In genomic region chr19:37095859-37096258, GRCh38 we compare ENCODE assay signal across 18 cellular contexts. TPM values are rescaled to one million over a fixed set of nuclear protein-coding genes. Genes with fewer than 3 reads are reported as not detected.
DNase-seq lines count a peak whose midpoint lies in the region; FAIRE-seq and TF ChIP-seq lines count a peak whose summit lies in the region.
"Had no signal": no experiment of that assay in that cellular context is flagged by ENCODE, and none has a peak within 500 bp of the region (broad histone marks: within the 10 kb centered on the region; RNA-seq: fewer than 3 reads in every experiment).

No MANE protein-coding gene starts in this region.

- POLR2A ChIA-PET in HEK293 (lab: Yijun Ruan, JAX), result no interaction called here

- WGBS in mesenchymal stem cell, result no CpG with 5 or more reads among the region's 1 CpG

- H3K79me1 ChIP-seq in mesenchymal stem cell (replicated peaks; ENCODE audit: low read length, poor library complexity, severe bottlenecking), result no peaks in the 10 kb centered on the region

- FAIRE-seq in astrocyte (lab: Jason Lieb, UNC), result no peak
- FAIRE-seq: GM12892, HTR-8/SVneo had no signal

- TF ChIP-seq CTCF in HEK293 (tag by site-specific recombination; IDR thresholded peaks at IDR 0.05) (no peak), astrocyte (IDR thresholded peaks at IDR 0.05; ENCODE audit: insufficient read depth, low read depth, low read length) (no peak), vagina (IDR thresholded peaks at IDR 0.05) (no peak)

- no peaks in the 10 kb centered on the region for H3K4me1 ChIP-seq in HEK293 (ENCODE audit: control insufficient read depth, insufficient read depth, low read length)
- H3K4me1 ChIP-seq in astrocyte (ENCODE audit: insufficient read depth, low read length), result no peaks in the 10 kb centered on the region
- no peaks in the 10 kb centered on the region for H3K4me1 ChIP-seq in mesenchymal stem cell (ENCODE audit: control insufficient read depth, insufficient read depth, low read depth, low read length)
- H3K4me1 ChIP-seq in vagina, result no peaks in the 10 kb centered on the region

- H2AK5ac ChIP-seq in mesenchymal stem cell (ENCODE audit: low read length, severe bottlenecking), result no peak overlapping the region

- no peak overlapping the region for H2BK5ac ChIP-seq in mesenchymal stem cell (ENCODE audit: low read depth, low read length, poor library complexity, severe bottlenecking)

- no peak overlapping the region for H3K27ac ChIP-seq in HEK293 (ENCODE audit: extremely low read depth, low read depth, low read length)
- H3K27ac ChIP-seq in astrocyte (ENCODE audit: low read depth, low read length), result no peak overlapping the region
- no peak overlapping the region for H3K27ac ChIP-seq in mesenchymal stem cell (ENCODE audit: low read length, poor library complexity, severe bottlenecking)
- no peak overlapping the region for H3K27ac ChIP-seq in vagina

- intact Hi-C loops in vagina (cut with DNase I), result no loop called here

- H2BK120ac ChIP-seq in mesenchymal stem cell (ENCODE audit: low read depth, low read length), result no peak overlapping the region

- H2BK15ac ChIP-seq in mesenchymal stem cell (ENCODE audit: low read depth, poor library complexity, severe bottlenecking), result no peak overlapping the region

- no peaks in the 10 kb centered on the region for H3K79me2 ChIP-seq in astrocyte (ENCODE audit: insufficient read depth, low read length)

- no peak for TF ChIP-seq POLR2A in vagina (IDR thresholded peaks at IDR 0.05)

- peaks cover 48% of the 10 kb centered on the region for H3K9me3 Mint-ChIP-seq in astrocyte (ENCODE audit: unreplicated experiment)

- no peaks in the 10 kb centered on the region for H3K27me3 Mint-ChIP-seq in astrocyte (ENCODE audit: low read depth, unreplicated experiment)

- H2BK12ac ChIP-seq in mesenchymal stem cell (ENCODE audit: low read length in 2 of 2), result no peak overlapping the region

- H3K4me1 Mint-ChIP-seq in astrocyte (ENCODE audit: low read depth, unreplicated experiment), result no peaks in the 10 kb centered on the region

- H3K27ac Mint-ChIP-seq in astrocyte (ENCODE audit: unreplicated experiment), result no peak overlapping the region

- DNase-seq in NCI-H2171 treated with DMSO at 0.1 percent for 48 hours (lab: John Stamatoyannopoulos, UW) (peak; percentile 2), NCI-H2171 (lab: John Stamatoyannopoulos, UW) (no peak), astrocyte (ENCODE audit: low read depth) (peak; percentile 2), mesenchymal stem cell (peak; percentile 8), HPDE6-E6E7 (ENCODE audit: extremely low spot score) (no peak), NCI-H2081 treated with DMSO at 0.1 percent for 48 hours (lab: John Stamatoyannopoulos, UW) (no peak), vagina (ENCODE audit: extremely low spot score in 2 of 2) (no peak)
- DNase-seq: C1 segment of cervical spinal cord, GF-D8, HCEC 1CT, NCI-H1092, NCI-H1694, NCI-H2107, NCI-H510A treated with DMSO at 0.1 percent for 48 hours, SHP77 had no signal

- H3K4me3 ChIP-seq in HEK293 (ENCODE audit: low read depth, low read length) (no peak overlapping the region), astrocyte (ENCODE audit: insufficient read depth, low read depth, low read length) (no peak overlapping the region), mesenchymal stem cell (ENCODE audit: insufficient read depth in 1 of 2, low read depth in 1 of 2, low read length in 2 of 2) (peak overlapping the region in 1 of 2 experiments; percentile 38), vagina (no peak overlapping the region)

- no peak overlapping the region for H3K18ac ChIP-seq in mesenchymal stem cell (ENCODE audit: low read depth in 1 of 2, low read length in 2 of 2)

- H3K9me3 ChIP-seq in HEK293 (ENCODE audit: control insufficient read depth, insufficient read depth, low read depth, low read length) (peaks cover 28% of the 10 kb centered on the region), astrocyte (ENCODE audit: insufficient read depth, low read depth, low read length) (no peaks in the 10 kb centered on the region), mesenchymal stem cell (ENCODE audit: control insufficient read depth, low read length) (peaks cover 97% of the 10 kb centered on the region), vagina (peaks cover 67% of the 10 kb centered on the region)

- no peak overlapping the region for H3K23ac ChIP-seq in mesenchymal stem cell (ENCODE audit: low read length in 2 of 2)

- CTCF ChIA-PET in HEK293 (lab: Yijun Ruan, JAX), result no interaction called here

- H2AFZ ChIP-seq in astrocyte (ENCODE audit: low read depth, low read length) (no peak overlapping the region), mesenchymal stem cell (ENCODE audit: low read depth, low read length) (no peak overlapping the region)

- H4K8ac ChIP-seq in mesenchymal stem cell (ENCODE audit: low read length), result no peak overlapping the region

- H4K20me1 ChIP-seq in astrocyte (ENCODE audit: insufficient read depth, low read length), result no peaks in the 10 kb centered on the region

- H3K36me3 Mint-ChIP-seq in astrocyte (ENCODE audit: low read depth, unreplicated experiment), result peaks cover 62% of the 10 kb centered on the region

- H3K36me3 ChIP-seq in HEK293 (ENCODE audit: control insufficient read depth in 2 of 2, insufficient read depth in 1 of 2, low read length in 2 of 2) (peaks cover 95 to 96% of the 10 kb centered on the region in 2 experiments), astrocyte (ENCODE audit: insufficient read depth, low read length) (peaks cover 12% of the 10 kb centered on the region), mesenchymal stem cell (ENCODE audit: control insufficient read depth in 1 of 2, insufficient read depth in 2 of 2, low read depth in 1 of 2, low read length in 2 of 2) (peaks cover 34 to 85% of the 10 kb centered on the region in 2 experiments), vagina (peaks cover 5 to 98% of the 10 kb centered on the region in 2 donors)

- no peaks in the 10 kb centered on the region for H3K27me3 ChIP-seq in astrocyte (ENCODE audit: insufficient read depth, low read length)
- H3K27me3 ChIP-seq in mesenchymal stem cell (ENCODE audit: control insufficient read depth in 1 of 2, insufficient read depth in 1 of 2, low read length in 2 of 2), result no peaks in the 10 kb centered on the region
- H3K27me3 ChIP-seq in vagina, result no peaks in the 10 kb centered on the region

- H3K9ac ChIP-seq in astrocyte (ENCODE audit: low read length) (no peak overlapping the region), mesenchymal stem cell (ENCODE audit: low read length) (no peak overlapping the region)

- no peak overlapping the region for H4K91ac ChIP-seq in mesenchymal stem cell (ENCODE audit: low read length)

- H3K4me2 ChIP-seq in astrocyte (ENCODE audit: low read length) (no peak overlapping the region), mesenchymal stem cell (ENCODE audit: low read length, poor library complexity, severe bottlenecking) (no peak overlapping the region)

- no peak overlapping the region for H3K4me3 Mint-ChIP-seq in astrocyte (ENCODE audit: unreplicated experiment)

- no peak overlapping the region for H3K14ac ChIP-seq in mesenchymal stem cell (ENCODE audit: low read length in 2 of 2)

- no peak overlapping the region for H3K4ac ChIP-seq in mesenchymal stem cell (ENCODE audit: low read depth in 1 of 2, low read length in 2 of 2)

TF ChIP-seq in HEK293, 187 proteins besides CTCF, POLR2A, EP300 and RAD21 (continues in another document):
- TF ChIP-seq BCL11B (tag by site-specific recombination; IDR thresholded peaks at IDR 0.05; ENCODE audit: low read depth) (no peak), ZNF341 (tag by site-specific recombination; IDR thresholded peaks at IDR 0.05; ENCODE audit: low read depth) (no peak), ZNF449 (tag by site-specific recombination; IDR thresholded peaks at IDR 0.05) (no peak), ZFP3 (tag by site-specific recombination; IDR thresholded peaks at IDR 0.05; ENCODE audit: low read depth) (no peak), ZNF266 (tag by site-specific recombination; IDR thresholded peaks at IDR 0.05; ENCODE audit: low read depth) (no peak), ZNF629 (tag by site-specific recombination; IDR thresholded peaks at IDR 0.05) (no peak), ZNF768 (tag by site-specific recombination; IDR thresholded peaks at IDR 0.05) (no peak), ZNF549 (tag by site-specific recombination; IDR thresholded peaks at IDR 0.05) (peak; percentile 49; the same call in 1 of the 2 replicates)
- TF ChIP-seq, protein P1, sequence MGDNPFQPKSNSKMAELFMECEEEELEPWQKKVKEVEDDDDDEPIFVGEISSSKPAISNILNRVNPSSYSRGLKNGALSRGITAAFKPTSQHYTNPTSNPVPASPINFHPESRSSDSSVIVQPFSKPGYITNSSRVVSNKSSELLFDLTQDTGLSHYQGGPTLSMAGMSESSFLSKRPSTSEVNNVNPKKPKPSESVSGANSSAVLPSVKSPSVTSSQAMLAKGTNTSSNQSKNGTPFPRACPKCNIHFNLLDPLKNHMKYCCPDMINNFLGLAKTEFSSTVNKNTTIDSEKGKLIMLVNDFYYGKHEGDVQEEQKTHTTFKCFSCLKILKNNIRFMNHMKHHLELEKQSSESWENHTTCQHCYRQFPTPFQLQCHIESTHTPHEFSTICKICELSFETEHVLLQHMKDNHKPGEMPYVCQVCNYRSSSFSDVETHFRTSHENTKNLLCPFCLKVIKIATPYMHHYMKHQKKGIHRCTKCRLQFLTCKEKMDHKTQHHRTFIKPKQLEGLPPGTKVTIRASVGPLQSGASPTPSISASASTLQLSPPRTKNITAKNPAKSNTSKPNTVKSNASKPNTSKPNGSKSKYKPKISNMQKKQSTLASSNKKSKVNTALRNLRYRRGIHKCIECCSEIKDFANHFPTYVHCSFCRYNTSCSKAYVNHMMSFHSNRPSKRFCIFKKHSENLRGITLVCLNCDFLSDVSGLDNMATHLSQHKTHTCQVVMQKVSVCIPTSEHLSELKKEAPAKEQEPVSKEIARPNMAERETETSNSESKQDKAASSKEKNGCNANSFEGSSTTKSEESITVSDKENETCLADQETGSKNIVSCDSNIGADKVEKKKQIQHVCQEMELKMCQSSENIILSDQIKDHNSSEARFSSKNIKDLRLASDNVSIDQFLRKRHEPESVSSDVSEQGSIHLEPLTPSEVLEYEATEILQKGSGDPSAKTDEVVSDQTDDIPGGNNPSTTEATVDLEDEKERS (tag by site-specific recombination; IDR thresholded peaks at IDR 0.05), result 0 out of 2 replicates have a peak, but pooled peaks have one; percentile 16

RNA-seq across cellular contexts. Expression of gene ZNF420, which starts 17.6 kb away (rescaled TPM):
- 6.9 and 8.1 TPM in 2 replicates for total RNA-seq in astrocyte
- polyA plus RNA-seq in mesenchymal stem cell (2013, experiment 1 of 2), result 2.5 TPM
- polyA plus RNA-seq in mesenchymal stem cell (2013, experiment 2 of 2), result 2.8 TPM
- total RNA-seq in vagina, result 9.6 TPM

Comparison
In these comparisons a context has a peak if more than half of its experiments do, and no peak if none do; other contexts are left out.
1. DNase-seq: peak in NCI-H2171 treated with DMSO at 0.1 percent for 48 hours (single experiment), astrocyte (single experiment) and mesenchymal stem cell (single experiment); none in NCI-H2171 (single experiment), HPDE6-E6E7 (single experiment), NCI-H2081 treated with DMSO at 0.1 percent for 48 hours (single experiment) and vagina (0 of 2).